Comparison of ENCODE assay signal across 8 cellular contexts in genomic region chr14:22761734-22762133, GRCh38.
"Had no signal": no experiment of that assay in that cellular context is flagged by ENCODE, and none has a peak within 500 bp of the region (broad histone marks: within the 10 kb centered on the region; RNA-seq: fewer than 3 reads in every experiment).

No MANE protein-coding gene starts in this region.

- FAIRE-seq: G401.6, GM12878, GM12891, GM12892, GM18507, GM19239 had no signal

- DNase-seq: GDM1, GF-D8 had no signal

- H3K4me3 ChIP-seq: GM12878 had no signal

- ATAC-seq: GM12878 had no signal
